ENCODE assay signal across 15 cellular contexts in genomic region chr16:80902306-80903154, GRCh38.
DNase-seq lines count a peak whose midpoint lies in the region; ATAC-seq and TF ChIP-seq lines count a peak whose summit lies in the region.
"Had no signal": no experiment of that assay in that cellular context is flagged by ENCODE, and none has a peak within 500 bp of the region (broad histone marks: within the 10 kb centered on the region; RNA-seq: fewer than 3 reads in every experiment).

No MANE protein-coding gene starts in this region.

- H2AK5ac ChIP-seq in neuronal stem cell (ENCODE audit: low read depth, low read length), result no peak overlapping the region

- H3K4ac ChIP-seq in neuronal stem cell (ENCODE audit: low read length), result no peak overlapping the region

- H3K4me3 ChIP-seq in neuronal stem cell (ENCODE audit: low read length in 2 of 2) (no peak overlapping the region), WERI-Rb-1 (ENCODE audit: low read depth, low read length) (no peak overlapping the region)
- H3K4me3 ChIP-seq: BLaER1 had no signal

- no peak for ATAC-seq in GM18867 (IDR thresholded peaks at IDR 0.05; ENCODE audit: unreplicated experiment)

- H3K14ac ChIP-seq in neuronal stem cell (ENCODE audit: low read length), result no peak overlapping the region

- peak; percentile 15 for DNase-seq in left kidney (ENCODE audit: low read depth, low spot score)
- DNase-seq in neuronal stem cell (ENCODE audit: low spot score), result no peak
- no peak for DNase-seq in hippocampal formation (lab: John Stamatoyannopoulos, UW)
- no peak for DNase-seq in WERI-Rb-1
- DNase-seq: CD4-positive, alpha-beta T cell; CD8-positive, alpha-beta memory T cell; DMS 273 treated with DMSO at 0.1 percent for 48 hours; DMS79; GF-D8; H7; HCEC 1CT had no signal

- H3K27me3 ChIP-seq in neuronal stem cell (ENCODE audit: control insufficient read depth in 3 of 3, insufficient read depth in 3 of 3, low read depth in 1 of 3, low read length in 3 of 3) (no peaks in the 10 kb centered on the region), WERI-Rb-1 (ENCODE audit: insufficient read depth, low read depth, severe bottlenecking) (no peaks in the 10 kb centered on the region)
- H3K27me3 ChIP-seq: BLaER1 had no signal

- no peak overlapping the region for H3K23ac ChIP-seq in neuronal stem cell (ENCODE audit: low read depth, low read length, poor library complexity)

- H3K9me3 ChIP-seq in neuronal stem cell (replicated peaks in 1 of 2; ENCODE audit: control insufficient read depth in 2 of 2, insufficient read depth in 1 of 2, low read depth in 1 of 2, low read length in 2 of 2), result no peaks in the 10 kb centered on the region
- no peaks in the 10 kb centered on the region for H3K9me3 ChIP-seq in WERI-Rb-1 (ENCODE audit: severe bottlenecking)
- H3K9me3 ChIP-seq: BLaER1 had no signal

- WGBS in neuronal stem cell (ENCODE audit: extremely low coverage in 2 of 2, insufficient read length in 2 of 2, insufficient replicate concordance in 1 of 2), 2 donors, result no CpG with 5 or more reads among the region's 16 CpGs

- no peak overlapping the region for H2BK12ac ChIP-seq in neuronal stem cell (ENCODE audit: low read length)

- no peak overlapping the region for H4K91ac ChIP-seq in neuronal stem cell (ENCODE audit: low read depth, low read length, poor library complexity)

- H3K36me3 ChIP-seq in neuronal stem cell (replicated peaks in 1 of 2; ENCODE audit: control insufficient read depth in 2 of 2, insufficient read depth in 2 of 2, low read length in 2 of 2) (no peaks in the 10 kb centered on the region), WERI-Rb-1 (no peaks in the 10 kb centered on the region)
- H3K36me3 ChIP-seq: BLaER1 had no signal

- no peak overlapping the region for H4K8ac ChIP-seq in neuronal stem cell (ENCODE audit: low read depth, low read length)

- no peak overlapping the region for H2BK5ac ChIP-seq in neuronal stem cell (ENCODE audit: low read length)

- no peaks in the 10 kb centered on the region for H3K4me1 ChIP-seq in neuronal stem cell (ENCODE audit: control insufficient read depth in 2 of 2, insufficient read depth in 1 of 2, low read depth in 1 of 2, low read length in 2 of 2)
- H3K4me1 ChIP-seq: BLaER1 had no signal

- H2BK120ac ChIP-seq in neuronal stem cell (ENCODE audit: low read depth, low read length), result no peak overlapping the region

- H3K18ac ChIP-seq in neuronal stem cell (ENCODE audit: low read length), result peak overlapping the region; percentile 13

- TF ChIP-seq CTCF in 22Rv1 (IDR thresholded peaks at IDR 0.05), result no peak
- no peak for TF ChIP-seq CTCF in C4-2B (conservative IDR thresholded peaks at IDR 0.05)
- TF ChIP-seq CTCF in WERI-Rb-1 (IDR thresholded peaks at IDR 0.05; ENCODE audit: low read depth, low read length), result no peak

- peak overlapping the region; percentile 25; the same call in 1 of the 2 replicates for H3K27ac ChIP-seq in 22Rv1
- H3K27ac ChIP-seq in C4-2B, result peak overlapping the region; percentile 9; the same call in 1 of the 2 replicates
- no peak overlapping the region for H3K27ac ChIP-seq in neuronal stem cell (replicated peaks; ENCODE audit: low read length)
- no peak overlapping the region for H3K27ac ChIP-seq in WERI-Rb-1
- H3K27ac ChIP-seq: BLaER1 had no signal

- no peaks in the 10 kb centered on the region for H3K79me1 ChIP-seq in neuronal stem cell (ENCODE audit: low read depth, low read length)

- no peak overlapping the region for H3K9ac ChIP-seq in neuronal stem cell (ENCODE audit: low read depth, low read length, poor library complexity)
- H3K9ac ChIP-seq: BLaER1 had no signal

- H2BK15ac ChIP-seq in neuronal stem cell (ENCODE audit: low read length), result no peak overlapping the region

- no peak overlapping the region for H3K4me2 ChIP-seq in neuronal stem cell (ENCODE audit: insufficient read depth, low read length, poor library complexity, severe bottlenecking)
- H3K4me2 ChIP-seq: BLaER1 had no signal

- no peak overlapping the region for H2AFZ ChIP-seq in neuronal stem cell (ENCODE audit: low read length)

Comparison
In these comparisons a context has a peak if more than half of its experiments do, and no peak if none do; other contexts are left out.
1. H3K27ac ChIP-seq: peak in 22Rv1 (single experiment) and C4-2B (single experiment); none in neuronal stem cell (single experiment) and WERI-Rb-1 (single experiment).